In genomic region chr4:173522160-173522873, GRCh38 we compare ENCODE assay signal across 9 cellular contexts. TPM values are rescaled to one million over a fixed set of nuclear protein-coding genes. Genes with fewer than 3 reads are reported as not detected.
DNase-seq lines count a peak whose midpoint lies in the region; ATAC-seq and TF ChIP-seq lines count a peak whose summit lies in the region.
"Had no signal": no experiment of that assay in that cellular context is flagged by ENCODE, and none has a peak within 500 bp of the region (broad histone marks: within the 10 kb centered on the region; RNA-seq: fewer than 3 reads in every experiment).

No MANE protein-coding gene starts in this region.

- peak; percentile 84 for DNase-seq in DMS53 (lab: John Stamatoyannopoulos, UW)
- peak; percentile 40 for DNase-seq in NCI-H2171 treated with DMSO at 0.1 percent for 48 hours (lab: John Stamatoyannopoulos, UW)
- DNase-seq in dermis blood vessel endothelial cell, result peak; percentile 52
- no peak for DNase-seq in lower lobe of right lung
- peak in 1 of 2 donors; percentile 93 for DNase-seq in upper lobe of left lung
- no peak for DNase-seq in NCI-H1105 treated with DMSO at 0.1 percent for 48 hours (lab: John Stamatoyannopoulos, UW)

- H3K9me3 ChIP-seq in lower lobe of right lung, result no peaks in the 10 kb centered on the region
- peaks cover 0 to 6% (median 3%) of the 10 kb centered on the region in 4 donors for H3K9me3 ChIP-seq in upper lobe of left lung

- no peak for TF ChIP-seq POLR2A in upper lobe of left lung (IDR thresholded peaks at IDR 0.05)

- H3K4me3 ChIP-seq in lower lobe of right lung, result peak overlapping the region; percentile 35
- H3K4me3 ChIP-seq in upper lobe of left lung, result peak overlapping the region in 3 of 4 donors; percentile 13 to 33 (median 32)

- H3K27me3 ChIP-seq in lower lobe of right lung (ENCODE audit: low read depth) (peaks cover 100% of the 10 kb centered on the region), upper lobe of left lung (peaks cover 0 to 94% (median 56%) of the 10 kb centered on the region in 4 donors)

- peak; percentile 71 to 78 for ATAC-seq in lower lobe of right lung
- peak in 1 of 2 donors; percentile 95 for ATAC-seq in upper lobe of left lung (ENCODE audit: low FRiP score in 2 of 2)
- no peak for ATAC-seq in HG03045 (IDR thresholded peaks at IDR 0.05; ENCODE audit: unreplicated experiment)
- no peak for ATAC-seq in GM18909 (IDR thresholded peaks at IDR 0.05; ENCODE audit: poor library complexity, unreplicated experiment)

- intact Hi-C loops in lower lobe of right lung (cut with DNase I), result no loop called here

- H3K36me3 ChIP-seq in lower lobe of right lung, result no peaks in the 10 kb centered on the region
- no peaks in the 10 kb centered on the region for H3K36me3 ChIP-seq in upper lobe of left lung

- TF ChIP-seq CTCF in lower lobe of right lung (IDR thresholded peaks at IDR 0.05) (no peak), upper lobe of left lung (IDR thresholded peaks at IDR 0.05) (no peak)

- H3K4me1 ChIP-seq in lower lobe of right lung, result peaks cover 39% of the 10 kb centered on the region
- peaks cover 20 to 35% (median 22%) of the 10 kb centered on the region in 4 donors for H3K4me1 ChIP-seq in upper lobe of left lung

- no peak for TF ChIP-seq EP300 in upper lobe of left lung (IDR thresholded peaks at IDR 0.05)

- 3 to 10% methylated on average over 30 to 58 of the region's 60 CpGs for WGBS in upper lobe of left lung, 2 donors

- no peak overlapping the region for H3K27ac ChIP-seq in lower lobe of right lung
- H3K27ac ChIP-seq in upper lobe of left lung, result no peak overlapping the region

RNA-seq across cellular contexts. Expression of gene HAND2, which starts 7.7 kb away (rescaled TPM):
- total RNA-seq in dermis blood vessel endothelial cell, result not detected in 2 replicates
- total RNA-seq in lower lobe of right lung, result 0.35 TPM
- total RNA-seq in upper lobe of left lung, result 1 to 10 TPM in 1 of 6 donors, under 1 TPM in 3, not detected in 2; 0.20 to 3.0 (median 0.39) TPM
- total RNA-seq: mononuclear cell had no signal

Comparison
In these comparisons a context has a peak if more than half of its experiments do, and no peak if none do; other contexts are left out.
1. DNase-seq: peak in DMS53 (single experiment), NCI-H2171 treated with DMSO at 0.1 percent for 48 hours (single experiment) and dermis blood vessel endothelial cell (single experiment); none in lower lobe of right lung (single experiment) and NCI-H1105 treated with DMSO at 0.1 percent for 48 hours (single experiment).
2. ATAC-seq: peak in lower lobe of right lung (2 of 2); none in HG03045 (single experiment) and GM18909 (single experiment).